ENCODE assay signal across 1 cellular context in genomic region chr11:47355283-47356128, GRCh38.
TF ChIP-seq lines count a peak whose summit lies in the region.

No MANE protein-coding gene starts in this region.

TF ChIP-seq in HepG2, 621 proteins besides CTCF, POLR2A, EP300 and RAD21 (continued from another document and continues in another):
- no peak for TF ChIP-seq ZNF33B (CRISPR knock-in tag; IDR thresholded peaks at IDR 0.05)
- TF ChIP-seq TBX3 (IDR thresholded peaks at IDR 0.05; ENCODE audit: borderline replicate concordance), result no peak
- no peak for TF ChIP-seq ZNF547 (CRISPR knock-in tag; IDR thresholded peaks at IDR 0.05)
- TF ChIP-seq MYNN (CRISPR knock-in tag; IDR thresholded peaks at IDR 0.05; ENCODE audit: low read depth), result no peak
- TF ChIP-seq ZBTB7B (CRISPR knock-in tag; IDR thresholded peaks at IDR 0.05), result peak; percentile 52; the same call in 1 of the 2 replicates
- TF ChIP-seq MLX (CRISPR knock-in tag; IDR thresholded peaks at IDR 0.05), result no peak
- TF ChIP-seq ZNF772 (CRISPR knock-in tag; IDR thresholded peaks at IDR 0.05), result peak; percentile 75; the same call in 1 of the 2 replicates
- no peak for TF ChIP-seq ZNF7 (CRISPR knock-in tag; IDR thresholded peaks at IDR 0.05)
- TF ChIP-seq ZKSCAN5 (CRISPR knock-in tag; IDR thresholded peaks at IDR 0.05), result no peak
- peak; percentile 40; the same call in 1 of the 2 replicates for TF ChIP-seq ZNF280B (CRISPR knock-in tag; IDR thresholded peaks at IDR 0.05; ENCODE audit: borderline replicate concordance)
- no peak for TF ChIP-seq ZNF224 (CRISPR knock-in tag; IDR thresholded peaks at IDR 0.05)
- TF ChIP-seq SKI (IDR thresholded peaks at IDR 0.05; ENCODE audit: partially characterized antibody), result peak; percentile 69
- TF ChIP-seq ZNF724P (CRISPR knock-in tag; IDR thresholded peaks at IDR 0.05; ENCODE audit: borderline replicate concordance), result no peak
- TF ChIP-seq CBFB (CRISPR knock-in tag; IDR thresholded peaks at IDR 0.05), result peak; percentile 97
- peak; percentile 65; the same call in 1 of the 2 replicates for TF ChIP-seq ZBTB38 (CRISPR knock-in tag; IDR thresholded peaks at IDR 0.05)
- TF ChIP-seq ZXDC (CRISPR knock-in tag; IDR thresholded peaks at IDR 0.05), result no peak
- peak; percentile 31; the same call in 1 of the 2 replicates for TF ChIP-seq SALL2 (CRISPR knock-in tag; IDR thresholded peaks at IDR 0.05)
- no peak for TF ChIP-seq NR1H2 (CRISPR knock-in tag; IDR thresholded peaks at IDR 0.05; ENCODE audit: borderline replicate concordance, low read depth)
- TF ChIP-seq MXD3 (CRISPR knock-in tag; IDR thresholded peaks at IDR 0.05), result no peak
- no peak for TF ChIP-seq ZNF282 (IDR thresholded peaks at IDR 0.05; ENCODE audit: partially characterized antibody)
- peak; percentile 29 for TF ChIP-seq ASH2L (IDR thresholded peaks at IDR 0.05; ENCODE audit: insufficient read length, low read depth, low read length)
- TF ChIP-seq PHF8 (CRISPR knock-in tag; IDR thresholded peaks at IDR 0.05), result peak; percentile 59
- no peak for TF ChIP-seq HOXD1 (CRISPR knock-in tag; IDR thresholded peaks at IDR 0.05)
- TF ChIP-seq SAFB2 (CRISPR knock-in tag; IDR thresholded peaks at IDR 0.05; ENCODE audit: borderline replicate concordance, low read depth), result no peak
- 0 out of 2 replicates have a peak, but pooled peaks have one; percentile 30 for TF ChIP-seq MIXL1 (CRISPR knock-in tag; IDR thresholded peaks at IDR 0.05)
- no peak for TF ChIP-seq ZNF530 (CRISPR knock-in tag; IDR thresholded peaks at IDR 0.05; ENCODE audit: low read depth)
- TF ChIP-seq CAMTA2 (CRISPR knock-in tag; IDR thresholded peaks at IDR 0.05; ENCODE audit: borderline replicate concordance), result no peak
- no peak for TF ChIP-seq ZNF33A (CRISPR knock-in tag; IDR thresholded peaks at IDR 0.05; ENCODE audit: borderline replicate concordance)
- TF ChIP-seq SIX4 (CRISPR knock-in tag; IDR thresholded peaks at IDR 0.05), result 0 out of 2 replicates have a peak, but pooled peaks have one; percentile 21
- peak; percentile 50; the same call in 1 of the 2 replicates for TF ChIP-seq TCF7 (IDR thresholded peaks at IDR 0.05; ENCODE audit: low read depth)
- TF ChIP-seq ZNF337 (CRISPR knock-in tag; IDR thresholded peaks at IDR 0.05; ENCODE audit: borderline replicate concordance, low read depth), result no peak
- no peak for TF ChIP-seq NAIF1 (CRISPR knock-in tag; IDR thresholded peaks at IDR 0.05; ENCODE audit: borderline replicate concordance)
- no peak for TF ChIP-seq CSRNP2 (CRISPR knock-in tag; conservative IDR thresholded peaks at IDR 0.05; ENCODE audit: low read depth)
- TF ChIP-seq MED13 (CRISPR knock-in tag; IDR thresholded peaks at IDR 0.05), result no peak
- TF ChIP-seq JUND (CRISPR knock-in tag; IDR thresholded peaks at IDR 0.05), result no peak
- TF ChIP-seq GATAD1 (CRISPR knock-in tag; IDR thresholded peaks at IDR 0.05), result peak; percentile 81
- TF ChIP-seq SMAD1 (CRISPR knock-in tag; IDR thresholded peaks at IDR 0.05; ENCODE audit: borderline replicate concordance, low read depth), result no peak; the same call in 1 of the 2 replicates
- no peak for TF ChIP-seq ZNF225 (CRISPR knock-in tag; IDR thresholded peaks at IDR 0.05)
- no peak for TF ChIP-seq NONO (IDR thresholded peaks at IDR 0.05)
- TF ChIP-seq NONO (CRISPR knock-in tag; conservative IDR thresholded peaks at IDR 0.05), result peak; percentile 80
- TF ChIP-seq TGIF2 (CRISPR knock-in tag; IDR thresholded peaks at IDR 0.05), result 0 out of 2 replicates have a peak, but pooled peaks have one; percentile 54
- TF ChIP-seq ZNF253 (CRISPR knock-in tag; IDR thresholded peaks at IDR 0.05; ENCODE audit: borderline replicate concordance), result no peak
- TF ChIP-seq NR2C2 (CRISPR knock-in tag; IDR thresholded peaks at IDR 0.05; ENCODE audit: borderline replicate concordance), result 0 out of 2 replicates have a peak, but pooled peaks have one; percentile 35
- TF ChIP-seq NFE2L2 (IDR thresholded peaks at IDR 0.05; ENCODE audit: low read length), result no peak
- no peak for TF ChIP-seq ZNF207 (IDR thresholded peaks at IDR 0.05; ENCODE audit: borderline replicate concordance)
- peak; percentile 71 for TF ChIP-seq ZNF768 (CRISPR knock-in tag; IDR thresholded peaks at IDR 0.05)
- TF ChIP-seq ZBTB1 (CRISPR knock-in tag; IDR thresholded peaks at IDR 0.05; ENCODE audit: borderline replicate concordance), result no peak
- no peak for TF ChIP-seq ZNF235 (CRISPR knock-in tag; IDR thresholded peaks at IDR 0.05; ENCODE audit: borderline replicate concordance)
- no peak for TF ChIP-seq FOSL1 (CRISPR knock-in tag; IDR thresholded peaks at IDR 0.05; ENCODE audit: borderline replicate concordance)
- peak; percentile 42 for TF ChIP-seq PAXIP1 (CRISPR knock-in tag; conservative IDR thresholded peaks at IDR 0.05)
- TF ChIP-seq MEF2D (CRISPR knock-in tag; IDR thresholded peaks at IDR 0.05), result no peak
- no peak for TF ChIP-seq ZNF441 (CRISPR knock-in tag; IDR thresholded peaks at IDR 0.05; ENCODE audit: borderline replicate concordance)
- TF ChIP-seq PRPF4 (IDR thresholded peaks at IDR 0.05; ENCODE audit: low read depth, low read length, poor library complexity, severe bottlenecking), result no peak
- no peak for TF ChIP-seq AHDC1 (CRISPR knock-in tag; IDR thresholded peaks at IDR 0.05; ENCODE audit: borderline replicate concordance)
- no peak for TF ChIP-seq ZBTB3 (CRISPR knock-in tag; IDR thresholded peaks at IDR 0.05; ENCODE audit: borderline replicate concordance, low read depth)
- no peak for TF ChIP-seq NR3C1 (CRISPR knock-in tag; IDR thresholded peaks at IDR 0.05)
- TF ChIP-seq GLI4 (CRISPR knock-in tag; IDR thresholded peaks at IDR 0.05; ENCODE audit: borderline replicate concordance), result no peak
- no peak for TF ChIP-seq ZNF75D (CRISPR knock-in tag; IDR thresholded peaks at IDR 0.05; ENCODE audit: borderline replicate concordance)
- no peak for TF ChIP-seq ZNF232 (CRISPR knock-in tag; IDR thresholded peaks at IDR 0.05; ENCODE audit: borderline replicate concordance)
- peak; percentile 84 for TF ChIP-seq ZNF644 (CRISPR knock-in tag; IDR thresholded peaks at IDR 0.05; ENCODE audit: low read depth)
- peak; percentile 77 for TF ChIP-seq ZSCAN25 (CRISPR knock-in tag; IDR thresholded peaks at IDR 0.05)
- peak; percentile 77; the same call in 1 of the 2 replicates for TF ChIP-seq ZNF331 (CRISPR knock-in tag; IDR thresholded peaks at IDR 0.05)
